ENCODE assay signal across 8 cellular contexts in genomic region chr7:44348300-44348699, GRCh38. TPM values are rescaled to one million over a fixed set of nuclear protein-coding genes. Genes with fewer than 3 reads are reported as not detected.
A peak's percentile ranks its signal among the peaks of the same experiment; 100 is the strongest.
DNase-seq lines count a peak whose midpoint lies in the region; ATAC-seq, FAIRE-seq and TF ChIP-seq lines count a peak whose summit lies in the region.

No MANE protein-coding gene starts in this region.

- no peaks in the 10 kb centered on the region for H3K4me1 ChIP-seq in SJSA1 (replicated peaks)
- H3K4me1 ChIP-seq in heart right ventricle: peaks cover 0 to 20% (median 0%) of the 10 kb centered on the region in 9 donors
- H3K4me1 ChIP-seq in body of pancreas: no peaks in the 10 kb centered on the region

- H3K4me3 ChIP-seq in BJ (ENCODE audit: low read depth, low read length) (no peak overlapping the region), SJSA1 (no peak overlapping the region), heart right ventricle (no peak overlapping the region), body of pancreas (no peak overlapping the region)

- DNase-seq in BJ (ENCODE audit: low read depth) (no peak), GM18507 (ENCODE audit: extremely low spot score, insufficient read length, low read depth) (peak; percentile 15), SJSA1 (ENCODE audit: low read depth in 1 of 2, low spot score in 2 of 2) (peak; percentile 29 to 63), heart right ventricle (no peak), posterior vena cava (ENCODE audit: low spot score) (no peak), GM19240 (ENCODE audit: insufficient read length, low spot score) (no peak), GOT3 (lab: John Stamatoyannopoulos, UW) (no peak), body of pancreas (no peak)

- no peak for TF ChIP-seq POLR2A in body of pancreas (IDR thresholded peaks at IDR 0.05)

- H3K27ac ChIP-seq in SJSA1 (no peak overlapping the region), heart right ventricle (peak overlapping the region in 1 of 10 donors; percentile 51), body of pancreas (no peak overlapping the region)

- CTCF ChIA-PET in BJ (lab: Yijun Ruan, JAX): interaction anchor here (0.6 to 5.6 kb wide), 22 partner anchors 9 to 220 kb away, joined by 3 to 62 read pairs (median 4); partner anchors contain the start of gene NUDCD3

- FAIRE-seq in GM18507 (lab: Jason Lieb, UNC): peak; percentile 67

- WGBS in heart right ventricle, 2 donors: 84 to 89% methylated on average over 2 of the region's 2 CpGs
- whole genome bisulfite sequencing in body of pancreas, 2 donors: 78 to 85% methylated on average over 2 of the region's 2 CpGs

- peak; percentile 68 for TF ChIP-seq CTCF in BJ (IDR thresholded peaks at IDR 0.05; ENCODE audit: insufficient read depth, low read depth, low read length)
- TF ChIP-seq CTCF in heart right ventricle (IDR thresholded peaks at IDR 0.05): peak in 4 of 9 donors; percentile 8 to 26 (median 16)
- TF ChIP-seq CTCF in body of pancreas (IDR thresholded peaks at IDR 0.05): no peak

- H3K9me3 ChIP-seq in SJSA1 (replicated peaks): no peaks in the 10 kb centered on the region
- peaks cover 0 to 6% (median 0%) of the 10 kb centered on the region in 11 donors for H3K9me3 ChIP-seq in heart right ventricle
- H3K9me3 ChIP-seq in body of pancreas: no peaks in the 10 kb centered on the region

- ATAC-seq in heart right ventricle (peak in 6 of 8 donors; percentile 13 to 47 (median 30)), body of pancreas (no peak)

- H3K27me3 ChIP-seq in BJ (ENCODE audit: control insufficient read depth, insufficient read depth, low read length): peaks cover 3% of the 10 kb centered on the region
- no peaks in the 10 kb centered on the region for H3K27me3 ChIP-seq in SJSA1 (replicated peaks)
- H3K27me3 ChIP-seq in heart right ventricle: peaks cover 0 to 4% (median 0%) of the 10 kb centered on the region in 7 donors
- no peaks in the 10 kb centered on the region for H3K27me3 ChIP-seq in body of pancreas

- POLR2A ChIA-PET in BJ (lab: Charles Lee): no interaction called here

- intact Hi-C loops in heart right ventricle (cut with DNase I) (loop anchor here in 1 of 10 donors (10.0 kb wide), 1 partner anchor 217 kb away; no protein-coding TSS in a partner anchor), posterior vena cava (cut with DNase I) (loop anchor here in 1 of 2 donors (1.0 kb wide), 1 partner anchor 143 kb away; no protein-coding TSS in a partner anchor), body of pancreas (cut with DNase I) (loop anchor here (5.0 kb wide), 1 partner anchor 379 kb away; no protein-coding TSS in a partner anchor)

- no peaks in the 10 kb centered on the region for H3K36me3 ChIP-seq in BJ (ENCODE audit: control insufficient read depth, insufficient read depth, low read length)
- no peaks in the 10 kb centered on the region for H3K36me3 ChIP-seq in SJSA1
- no peaks in the 10 kb centered on the region for H3K36me3 ChIP-seq in heart right ventricle
- no peaks in the 10 kb centered on the region for H3K36me3 ChIP-seq in body of pancreas (replicated peaks in 1 of 2; ENCODE audit: insufficient read depth in 1 of 2, low read depth in 2 of 2)

RNA-seq across cellular contexts. Expression of gene CAMK2B, which starts 22.9 kb away (rescaled TPM):
- polyA plus RNA-seq in BJ (2011; rRNA removed) (0.05 and 0.10 TPM in 2 replicates), heart right ventricle (100 to 1,000 TPM in 1 of 2 donors, 10 to 100 TPM in 1; 30.8 to 107 TPM)
- 0.14 TPM in 1 of 2 replicates, not detected in the other for polyA minus RNA-seq in BJ (2011; rRNA and poly(A)+ RNA removed)
- not detected in 2 replicates for total RNA-seq in SJSA1 (2014; rRNA removed; shearing (Covaris generic))
- total RNA-seq in heart right ventricle (100 to 1,000 TPM in 6 of 10 donors, 10 to 100 TPM in 4; 70.6 to 152 (median 126) TPM), posterior vena cava (1 to 10 TPM; 1.2 to 3.5 TPM), body of pancreas (1 to 10 TPM in 1 of 2 donors, under 1 TPM in 1; 0.52 to 7.6 TPM)

Comparison
In these comparisons a context has a peak if more than half of its experiments do, and no peak if none do; other contexts are left out.
1. DNase-seq: peak in GM18507 (single experiment) and SJSA1 (2 of 2); none in BJ (single experiment), heart right ventricle (0 of 2), posterior vena cava (single experiment), GM19240 (single experiment), GOT3 (single experiment) and body of pancreas (0 of 4).
2. RNA of gene CAMK2B, which starts 22.9 kb away (total RNA-seq): 70.6 to 152 TPM in heart right ventricle; 0.52 to 7.6 TPM in body of pancreas, 1.2 to 3.5 TPM in posterior vena cava and not detected in SJSA1; every median in the first group is over 4 times any median in the second.